14 cellular contexts compared by ENCODE assay signal in the genomic region with DNA sequence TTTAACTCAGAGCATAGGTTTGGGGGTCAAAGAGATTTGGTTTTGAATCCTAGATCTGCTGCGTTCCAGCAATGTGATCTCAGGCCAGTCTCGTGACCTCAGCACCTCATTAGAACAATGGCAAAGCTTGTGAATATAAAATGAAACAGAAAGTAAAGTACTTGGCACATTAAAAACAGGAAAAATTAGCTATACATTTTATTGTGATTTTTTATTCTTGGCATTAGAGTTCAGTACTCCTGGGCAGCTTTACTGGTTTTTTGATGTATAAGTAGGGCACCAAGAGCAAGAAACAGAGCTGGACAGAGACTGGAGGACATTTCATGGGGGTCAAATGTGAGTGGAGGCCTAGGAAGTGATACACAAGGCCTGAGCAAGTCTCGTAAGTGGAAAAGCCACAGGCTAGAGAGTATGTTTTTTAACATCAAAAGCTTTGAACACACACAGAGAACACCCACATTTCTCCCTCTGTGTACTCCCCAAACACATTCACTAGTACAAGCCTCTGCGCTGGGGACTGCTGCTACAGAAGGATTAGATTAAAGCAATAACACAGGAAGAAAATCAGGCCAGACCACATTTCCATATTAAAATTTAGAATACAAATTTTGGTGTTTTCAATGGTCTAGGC.
DNase-seq lines count a peak whose midpoint lies in the region; ATAC-seq and TF ChIP-seq lines count a peak whose summit lies in the region.
"Had no signal": no experiment of that assay in that cellular context is flagged by ENCODE, and none has a peak within 500 bp of the region (broad histone marks: within the 10 kb centered on the region; RNA-seq: fewer than 3 reads in every experiment).

No MANE protein-coding gene starts in this region.

- no peaks in the 10 kb centered on the region for H3K27me3 Mint-ChIP-seq in activated T-cell treated with anti-CD3 and anti-CD28 coated beads, Interleukin-2, amount 50 U/mL, for 24 hours
- H3K27me3 Mint-ChIP-seq in T-cell: peaks cover 0 to 2% of the 10 kb centered on the region in 2 donors
- peaks cover 0 to 9% of the 10 kb centered on the region in 2 donors for H3K27me3 Mint-ChIP-seq in effector memory CD8-positive, alpha-beta T cell
- H3K27me3 Mint-ChIP-seq in stimulated activated memory B cell treated with anti-CD40 and anti-IgM and Interleukin-4, amounts not matched to agents 10 μg/mL and 1 μg/mL and 100 μg/mL, for 72 hours: peaks cover 15% of the 10 kb centered on the region

- H3K27me3 ChIP-seq in thyroid gland: no peaks in the 10 kb centered on the region
- H3K27me3 ChIP-seq: pancreas had no signal

- H3K4me1 ChIP-seq in thyroid gland: no peaks in the 10 kb centered on the region
- H3K4me1 ChIP-seq: pancreas had no signal

- in situ Hi-C loops in GM13977 (cut with MboI; ENCODE audit: low pct_unique_long_range_greater_than_20kb, low sequenced_read_pairs, unreplicated experiment): no loop called here

- peaks cover 12% of the 10 kb centered on the region for H3K4me1 Mint-ChIP-seq in activated T-cell treated with anti-CD3 and anti-CD28 coated beads, Interleukin-2, amount 50 U/mL, for 24 hours (ENCODE audit: low read depth)
- H3K4me1 Mint-ChIP-seq in T-cell: peaks cover 13 to 22% (median 13%) of the 10 kb centered on the region in 3 donors
- H3K4me1 Mint-ChIP-seq in effector memory CD8-positive, alpha-beta T cell (ENCODE audit: low read depth in 2 of 2): peaks cover 7 to 12% of the 10 kb centered on the region in 2 donors
- peaks cover 12% of the 10 kb centered on the region for H3K4me1 Mint-ChIP-seq in stimulated activated effector memory CD8-positive, alpha-beta T cell treated with anti-CD3 and anti-CD28 coated beads, Interleukin-12 subunit alpha, Interleukin-12 subunit beta, amount 100 ng/mL, for 72 hours
- H3K4me1 Mint-ChIP-seq in stimulated activated memory B cell treated with anti-CD40 and anti-IgM and Interleukin-4, amounts not matched to agents 10 μg/mL and 1 μg/mL and 100 μg/mL, for 72 hours: peaks cover 7% of the 10 kb centered on the region

- no peaks in the 10 kb centered on the region for H3K9me3 ChIP-seq in thyroid gland
- H3K9me3 ChIP-seq: pancreas had no signal

- peak in 2 of 4 experiments; percentile 35 to 38 for ATAC-seq in T-cell (replicated peaks in 1 of 4)
- no peak for ATAC-seq in effector memory CD8-positive, alpha-beta T cell (replicated peaks)
- ATAC-seq in stimulated activated effector memory CD8-positive, alpha-beta T cell treated with anti-CD3 and anti-CD28 coated beads, Interleukin-12 subunit alpha, Interleukin-12 subunit beta, amount 100 ng/mL, for 72 hours: peak; percentile 34
- ATAC-seq in stimulated activated memory B cell treated with anti-CD40 and anti-IgM and Interleukin-4, amounts not matched to agents 10 μg/mL and 1 μg/mL and 100 μg/mL, for 72 hours: no peak
- ATAC-seq: pancreas had no signal

- intact Hi-C loops in thyroid gland (cut with DNase I): no loop called here

- H3K4me3 Mint-ChIP-seq in activated T-cell treated with anti-CD3 and anti-CD28 coated beads, Interleukin-2, amount 50 U/mL, for 24 hours: peak overlapping the region; percentile 44
- peak overlapping the region; percentile 46 to 71 (median 54) for H3K4me3 Mint-ChIP-seq in T-cell
- peak overlapping the region; percentile 55 to 57 for H3K4me3 Mint-ChIP-seq in effector memory CD8-positive, alpha-beta T cell
- peak overlapping the region; percentile 40 for H3K4me3 Mint-ChIP-seq in stimulated activated effector memory CD8-positive, alpha-beta T cell treated with anti-CD3 and anti-CD28 coated beads, Interleukin-12 subunit alpha, Interleukin-12 subunit beta, amount 100 ng/mL, for 72 hours
- no peak overlapping the region for H3K4me3 Mint-ChIP-seq in stimulated activated memory B cell treated with anti-CD40 and anti-IgM and Interleukin-4, amounts not matched to agents 10 μg/mL and 1 μg/mL and 100 μg/mL, for 72 hours

- DNase-seq in activated T-cell treated with anti-CD3 and anti-CD28 coated beads, Interleukin-2, amount 50 U/mL, for 24 hours: no peak
- DNase-seq in activated T-cell treated with anti-CD3 and anti-CD28 coated beads for 4 hours (no peak), T-cell (no peak), GM13977 (ENCODE audit: low spot score) (no peak), thyroid gland (no peak)
- no peak for DNase-seq in effector memory CD8-positive, alpha-beta T cell
- no peak for DNase-seq in stimulated activated effector memory CD8-positive, alpha-beta T cell treated with anti-CD3 and anti-CD28 coated beads, Interleukin-12 subunit alpha, Interleukin-12 subunit beta, amount 100 ng/mL, for 72 hours (ENCODE audit: low spot score in 2 of 2)
- DNase-seq: ACHN, amygdala, head of caudate nucleus, Karpas-422, NCI-H510A, pancreas had no signal

- CTCF ChIA-PET in T-cell (lab: Charles Lee): no interaction called here

- H3K27ac Mint-ChIP-seq in activated T-cell treated with anti-CD3 and anti-CD28 coated beads, Interleukin-2, amount 50 U/mL, for 24 hours: peak overlapping the region; percentile 73
- peak overlapping the region; percentile 79 to 87 for H3K27ac Mint-ChIP-seq in T-cell
- peak overlapping the region; percentile 61 to 75 for H3K27ac Mint-ChIP-seq in effector memory CD8-positive, alpha-beta T cell
- peak overlapping the region; percentile 80 for H3K27ac Mint-ChIP-seq in stimulated activated effector memory CD8-positive, alpha-beta T cell treated with anti-CD3 and anti-CD28 coated beads, Interleukin-12 subunit alpha, Interleukin-12 subunit beta, amount 100 ng/mL, for 72 hours
- no peak overlapping the region for H3K27ac Mint-ChIP-seq in stimulated activated memory B cell treated with anti-CD40 and anti-IgM and Interleukin-4, amounts not matched to agents 10 μg/mL and 1 μg/mL and 100 μg/mL, for 72 hours

- 70 to 81% methylated on average over 4 of the region's 4 CpGs for WGBS in thyroid gland, 2 donors

- no peaks in the 10 kb centered on the region for H3K36me3 ChIP-seq in thyroid gland
- H3K36me3 ChIP-seq: pancreas had no signal

- no peaks in the 10 kb centered on the region for H3K36me3 Mint-ChIP-seq in activated T-cell treated with anti-CD3 and anti-CD28 coated beads, Interleukin-2, amount 50 U/mL, for 24 hours (ENCODE audit: low read depth)
- H3K36me3 Mint-ChIP-seq in T-cell: no peaks in the 10 kb centered on the region
- H3K36me3 Mint-ChIP-seq in effector memory CD8-positive, alpha-beta T cell (ENCODE audit: insufficient read depth): peaks cover 3% of the 10 kb centered on the region
- H3K36me3 Mint-ChIP-seq in stimulated activated effector memory CD8-positive, alpha-beta T cell treated with anti-CD3 and anti-CD28 coated beads, Interleukin-12 subunit alpha, Interleukin-12 subunit beta, amount 100 ng/mL, for 72 hours: no peaks in the 10 kb centered on the region
- no peaks in the 10 kb centered on the region for H3K36me3 Mint-ChIP-seq in stimulated activated memory B cell treated with anti-CD40 and anti-IgM and Interleukin-4, amounts not matched to agents 10 μg/mL and 1 μg/mL and 100 μg/mL, for 72 hours

- no peaks in the 10 kb centered on the region for H3K9me3 Mint-ChIP-seq in activated T-cell treated with anti-CD3 and anti-CD28 coated beads, Interleukin-2, amount 50 U/mL, for 24 hours
- H3K9me3 Mint-ChIP-seq in T-cell: no peaks in the 10 kb centered on the region
- H3K9me3 Mint-ChIP-seq in effector memory CD8-positive, alpha-beta T cell: no peaks in the 10 kb centered on the region
- H3K9me3 Mint-ChIP-seq in stimulated activated effector memory CD8-positive, alpha-beta T cell treated with anti-CD3 and anti-CD28 coated beads, Interleukin-12 subunit alpha, Interleukin-12 subunit beta, amount 100 ng/mL, for 72 hours: no peaks in the 10 kb centered on the region
- no peaks in the 10 kb centered on the region for H3K9me3 Mint-ChIP-seq in stimulated activated memory B cell treated with anti-CD40 and anti-IgM and Interleukin-4, amounts not matched to agents 10 μg/mL and 1 μg/mL and 100 μg/mL, for 72 hours

- no peak overlapping the region for H3K27ac ChIP-seq in thyroid gland
- H3K27ac ChIP-seq: pancreas had no signal

- no peak for TF ChIP-seq CTCF in GM13977 (IDR thresholded peaks at IDR 0.05; ENCODE audit: extremely low read depth, insufficient read depth, missing control alignments)
- TF ChIP-seq CTCF in thyroid gland (IDR thresholded peaks at IDR 0.05): no peak

- POLR2A ChIA-PET in T-cell (lab: Charles Lee): no interaction called here

- no peak for TF ChIP-seq POLR2A in thyroid gland (IDR thresholded peaks at IDR 0.05)

- H3K4me3 ChIP-seq in thyroid gland (replicated peaks in 1 of 3): no peak overlapping the region
- H3K4me3 ChIP-seq: pancreas had no signal
